Comparison of ENCODE assay signal across 34 cellular contexts in genomic region chr1:3290438-3290837, GRCh38.
"Had no signal": no experiment of that assay in that cellular context is flagged by ENCODE, and none has a peak within 500 bp of the region (broad histone marks: within the 10 kb centered on the region; RNA-seq: fewer than 3 reads in every experiment).

No MANE protein-coding gene starts in this region.

- FAIRE-seq: astrocyte, bronchial epithelial cell had no signal

- H3K9me3 ChIP-seq: adrenal gland, ascending aorta, body of pancreas, breast epithelium had no signal

- H3K27ac ChIP-seq: adrenal gland, body of pancreas, brain microvascular endothelial cell, breast epithelium had no signal

- DNase-seq: activated effector memory CD4-positive, alpha-beta T cell treated with anti-CD3 and anti-CD28 coated beads, Interleukin-2, amount 50 U/mL, for 16 hours; activated effector memory CD4-positive, alpha-beta T cell treated with Interleukin-2 at 50 U/mL for 16 hours; activated gamma-delta T cell; activated gamma-delta T cell treated with Interleukin-2 at 50 U/mL for 16 hours; activated naive CD4-positive, alpha-beta T cell; activated naive CD4-positive, alpha-beta T cell treated with anti-CD3 and anti-CD28 coated beads for 36 hours; activated naive CD4-positive, alpha-beta T cell treated with anti-CD3 and anti-CD28 coated beads, Interleukin-2, amount 10 ng/mL, durations not matched to agents 7 days and 5 days; activated naive CD4-positive, alpha-beta T cell treated with anti-CD3 and anti-CD28 coated beads, Interleukin-2, amount 50 U/mL, for 16 hours; activated naive CD4-positive, alpha-beta T cell treated with Interleukin-2 at 50 U/mL for 16 hours; activated naive CD8-positive, alpha-beta T cell treated with anti-CD3 and anti-CD28 coated beads for 36 hours; activated naive CD8-positive, alpha-beta T cell treated with anti-CD3 and anti-CD28 coated beads, Interleukin-2, amount 10 ng/mL, durations not matched to agents 7 days and 5 days; activated naive CD8-positive, alpha-beta T cell treated with anti-CD3 and anti-CD28 coated beads, Interleukin-2, amount 50 U/mL, for 24 hours; activated T-cell treated with anti-CD3 and anti-CD28 coated beads for 4 hours; activated T-cell treated with anti-CD3 and anti-CD28 coated beads, Interleukin-2, amount 50 U/mL, for 1 hour; activated T-cell treated with anti-CD3 and anti-CD28 coated beads, Interleukin-2, amount 50 U/mL, for 24 hours; activated T-cell treated with anti-CD3 and anti-CD28 coated beads, Interleukin-2, amount 50 U/mL, for 4 hours; activated T-cell treated with anti-CD3 and anti-CD28 coated beads, Interleukin-2, amount 50 U/mL, for 48 hours; activated T-cell treated with anti-CD3 and anti-CD28 coated beads, Interleukin-2, amount 50 U/mL, for 72 hours; adrenal gland; amniotic stem cell; amygdala; anterior cingulate cortex; aorta; body of pancreas; brain microvascular endothelial cell; caudate nucleus; central memory CD4-positive, alpha-beta T cell; cerebellar nuclear complex had no signal

- H3K4me3 ChIP-seq: adrenal gland, ascending aorta, body of pancreas, breast epithelium had no signal

- H3K36me3 ChIP-seq: adrenal gland, ascending aorta, brain microvascular endothelial cell, breast epithelium had no signal

- ATAC-seq: activated naive CD4-positive, alpha-beta T cell treated with anti-CD3 and anti-CD28 coated beads, Interleukin-2, amount 50 U/mL, for 72 hours; activated naive CD8-positive, alpha-beta T cell treated with anti-CD3 and anti-CD28 coated beads, Interleukin-2, amount 50 U/mL, for 24 hours; activated T-cell treated with anti-CD3 and anti-CD28 coated beads, Interleukin-2, amount 50 U/mL, for 4 hours; activated T-cell treated with anti-CD3 and anti-CD28 coated beads, Interleukin-2, amount 50 U/mL, for 72 hours; activated T-helper 17 cell treated with anti-CD3 and anti-CD28 coated beads, Interleukin-2, amount 50 U/mL, for 72 hours; body of pancreas had no signal

- H3K4me1 ChIP-seq: adrenal gland, breast epithelium had no signal

- H3K27me3 ChIP-seq: ascending aorta, body of pancreas, brain microvascular endothelial cell had no signal
